In the genomic region with DNA sequence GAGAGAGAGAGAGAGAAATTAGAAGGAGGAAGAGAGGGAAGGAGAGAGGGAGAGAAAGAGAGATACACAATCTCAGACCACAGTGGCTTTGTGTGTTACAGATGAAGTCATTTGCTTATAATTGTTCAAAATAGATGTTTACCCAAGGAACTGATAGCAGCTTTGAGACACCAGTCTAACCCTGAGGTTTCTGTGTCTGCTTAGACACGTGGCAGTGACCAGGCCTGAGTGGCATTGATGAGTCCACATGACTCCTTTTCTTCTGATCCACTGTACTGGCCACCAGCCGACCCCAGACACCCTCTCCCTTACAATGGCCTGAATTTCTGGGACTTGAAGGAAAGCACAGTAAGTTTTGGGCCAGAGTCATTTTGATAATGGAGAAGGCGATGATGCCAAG, we compare ENCODE assay signal across 30 cellular contexts.
"Had no signal": no experiment of that assay in that cellular context is flagged by ENCODE, and none has a peak within 500 bp of the region (broad histone marks: within the 10 kb centered on the region; RNA-seq: fewer than 3 reads in every experiment).

No MANE protein-coding gene starts in this region.

- H3K27me3 ChIP-seq: brain microvascular endothelial cell, cardiac muscle cell, MG63 had no signal

- DNase-seq: activated B cell treated with CpG ODN at 0.5 μM for 24 hours; activated CD4-positive, alpha-beta memory T cell treated with anti-CD3 and anti-CD28 coated beads for 36 hours; activated CD4-positive, alpha-beta T cell treated with anti-CD3 and anti-CD28 coated beads for 1 hour; activated CD4-positive, alpha-beta T cell treated with anti-CD3 and anti-CD28 coated beads, Interleukin-2, amount 10 ng/mL, durations not matched to agents 7 days and 5 days; activated CD8-positive, alpha-beta memory T cell treated with anti-CD3 and anti-CD28 coated beads for 24 hours; activated gamma-delta T cell; activated naive CD4-positive, alpha-beta T cell treated with anti-CD3 and anti-CD28 coated beads for 36 hours; activated T-cell treated with anti-CD3 and anti-CD28 coated beads for 4 hours; activated T-cell treated with anti-CD3 and anti-CD28 coated beads, Interleukin-2, amount 50 U/mL, for 48 hours; brain microvascular endothelial cell; MV-4-11; NCI-H1092 treated with DMSO at 0.1 percent for 48 hours; NCI-H1417 treated with DMSO at 0.1 percent for 48 hours; NCI-H1694; NCI-H2029; NCI-H2107; NCI-H2171 treated with DMSO at 0.1 percent for 48 hours; NCI-H345; NCI-H510A; NCI-H526 treated with DMSO at 0.1 percent for 48 hours; NCI-H82; NK-92 treated with Interleukin-12 subunit alpha and Interleukin-12 subunit beta, amount 100 ng/mL, for 24 hours; SHP77; T-helper 17 cell; T-helper 9 cell had no signal

- H3K27ac ChIP-seq: brain microvascular endothelial cell, cardiac muscle cell had no signal

- ATAC-seq: activated T-helper 17 cell treated with anti-CD3 and anti-CD28 coated beads, Interleukin-2, amount 50 U/mL, for 72 hours; T-helper 17 cell had no signal

- H3K9me3 ChIP-seq: MG63 had no signal

- H3K36me3 ChIP-seq: brain microvascular endothelial cell, cardiac muscle cell, MG63 had no signal

- FAIRE-seq: RCC 7860, TTC549 had no signal

- H3K4me3 ChIP-seq: cardiac muscle cell, MG63 had no signal
